ENCODE assay signal across 8 cellular contexts in genomic region chr2:196268538-196269338, GRCh38.
DNase-seq lines count a peak whose midpoint lies in the region; ATAC-seq and TF ChIP-seq lines count a peak whose summit lies in the region.

No MANE protein-coding gene starts in this region.

- H3K9me3 ChIP-seq in WERI-Rb-1 (ENCODE audit: severe bottlenecking) (no peaks in the 10 kb centered on the region), left lung (no peaks in the 10 kb centered on the region)

- H3K27ac ChIP-seq in WERI-Rb-1: no peak overlapping the region
- H3K27ac ChIP-seq in left lung: peak overlapping the region in 1 of 2 donors; percentile 88

- DNase-seq in Calu3: peak; percentile 43
- peak; percentile 39 for DNase-seq in WERI-Rb-1
- no peak for DNase-seq in left lung
- DNase-seq in NCI-H345 treated with DMSO at 0.1 percent for 48 hours (lab: John Stamatoyannopoulos, UW; ENCODE audit: unreplicated experiment): no peak
- DNase-seq in NCI-H748 treated with DMSO at 0.1 percent for 48 hours (lab: John Stamatoyannopoulos, UW): no peak
- no peak for DNase-seq in NCI-H1092 treated with DMSO at 0.1 percent for 48 hours (lab: John Stamatoyannopoulos, UW)

- H3K27me3 Mint-ChIP-seq in Calu3 (ENCODE audit: unreplicated experiment): no peaks in the 10 kb centered on the region

- BruUV-seq in Calu3 (replicated peaks; lab: Mats Ljungman, UMichigan): no TSS peak

- H3K27ac Mint-ChIP-seq in Calu3 (ENCODE audit: unreplicated experiment): peak overlapping the region; percentile 64

- H3K27me3 ChIP-seq in WERI-Rb-1 (ENCODE audit: insufficient read depth, low read depth, severe bottlenecking) (no peaks in the 10 kb centered on the region), left lung (no peaks in the 10 kb centered on the region)

- no peak for TF ChIP-seq CTCF in Calu3 (IDR thresholded peaks at IDR 0.05; ENCODE audit: unreplicated experiment)
- no peak for TF ChIP-seq CTCF in WERI-Rb-1 (IDR thresholded peaks at IDR 0.05; ENCODE audit: low read depth, low read length)
- TF ChIP-seq CTCF in left lung (IDR thresholded peaks at IDR 0.05): no peak

- no peaks in the 10 kb centered on the region for H3K9me3 Mint-ChIP-seq in Calu3 (ENCODE audit: low read depth, unreplicated experiment)

- H3K4me3 Mint-ChIP-seq in Calu3 (ENCODE audit: low read depth, unreplicated experiment): peak overlapping the region; percentile 10

- H3K36me3 ChIP-seq in WERI-Rb-1 (no peaks in the 10 kb centered on the region), left lung (no peaks in the 10 kb centered on the region)

- CTCF ChIA-PET in Calu3 (lab: Charles Lee): no interaction called here

- no peak overlapping the region for H3K4me3 ChIP-seq in WERI-Rb-1 (ENCODE audit: low read depth, low read length)
- no peak overlapping the region for H3K4me3 ChIP-seq in left lung

- peaks cover 47% of the 10 kb centered on the region for H3K4me1 Mint-ChIP-seq in Calu3 (ENCODE audit: low read depth, unreplicated experiment)

- peaks cover 1 to 28% of the 10 kb centered on the region in 2 donors for H3K4me1 ChIP-seq in left lung

- no peaks in the 10 kb centered on the region for H3K36me3 Mint-ChIP-seq in Calu3 (ENCODE audit: insufficient read depth, unreplicated experiment)

- intact Hi-C loops in Calu3 (cut with micrococcal nuclease; ENCODE audit: unreplicated experiment): loop anchor here (2.0 kb wide), 1 partner anchor 36 kb away; no protein-coding TSS in a partner anchor
- intact Hi-C loops in left lung (cut with DNase I): no loop called here

- ATAC-seq in HG03103 (IDR thresholded peaks at IDR 0.05; ENCODE audit: low read depth, unreplicated experiment) (peak; percentile 42), left lung (peak; percentile 71), HG03469 (IDR thresholded peaks at IDR 0.05; ENCODE audit: unreplicated experiment) (no peak)

Comparison
In these comparisons a context has a peak if more than half of its experiments do, and no peak if none do; other contexts are left out.
1. DNase-seq: peak in Calu3 (single experiment) and WERI-Rb-1 (single experiment); none in left lung (0 of 2), NCI-H345 treated with DMSO at 0.1 percent for 48 hours (single experiment), NCI-H748 treated with DMSO at 0.1 percent for 48 hours (single experiment) and NCI-H1092 treated with DMSO at 0.1 percent for 48 hours (single experiment).